10 cellular contexts compared by ENCODE assay signal in genomic region chr16:70416748-70417616, GRCh38.
DNase-seq lines count a peak whose midpoint lies in the region; ATAC-seq and FAIRE-seq lines count a peak whose summit lies in the region.
"Had no signal": no experiment of that assay in that cellular context is flagged by ENCODE, and none has a peak within 500 bp of the region (broad histone marks: within the 10 kb centered on the region; RNA-seq: fewer than 3 reads in every experiment).

No MANE protein-coding gene starts in this region.

- peak; percentile 89 for FAIRE-seq in GM18507 (lab: Jason Lieb, UNC)
- FAIRE-seq: endothelial cell of umbilical vein had no signal

- DNase-seq in GM18507 (ENCODE audit: extremely low spot score, insufficient read length, low read depth) = peak; percentile 59
- peak; percentile 41 for DNase-seq in kidney glomerular epithelial cell (lab: John Stamatoyannopoulos, UW)
- DNase-seq in RKO (ENCODE audit: low spot score) = no peak
- DNase-seq in GDM1 (lab: John Stamatoyannopoulos, UW) = no peak
- DNase-seq in NOMO-1 treated with dmso at 0.1 percent for 144 hours (lab: John Stamatoyannopoulos, UW; ENCODE audit: unreplicated experiment) = no peak
- DNase-seq: activated CD4-positive, alpha-beta memory T cell treated with anti-CD3 and anti-CD28 coated beads, Interleukin-2, amount 10 ng/mL, durations not matched to agents 7 days and 5 days had no signal

- ATAC-seq in GM21390 (IDR thresholded peaks at IDR 0.05; ENCODE audit: unreplicated experiment) (peak; percentile 89), HG03439 (IDR thresholded peaks at IDR 0.05; ENCODE audit: unreplicated experiment) (peak; percentile 49), GM19455 (IDR thresholded peaks at IDR 0.05; ENCODE audit: unreplicated experiment) (no peak)

Comparison
In these comparisons a context has a peak if more than half of its experiments do, and no peak if none do; other contexts are left out.
1. DNase-seq: peak in GM18507 (single experiment) and kidney glomerular epithelial cell (single experiment); none in RKO (single experiment), GDM1 (single experiment) and NOMO-1 treated with dmso at 0.1 percent for 144 hours (single experiment).